In the genomic region with DNA sequence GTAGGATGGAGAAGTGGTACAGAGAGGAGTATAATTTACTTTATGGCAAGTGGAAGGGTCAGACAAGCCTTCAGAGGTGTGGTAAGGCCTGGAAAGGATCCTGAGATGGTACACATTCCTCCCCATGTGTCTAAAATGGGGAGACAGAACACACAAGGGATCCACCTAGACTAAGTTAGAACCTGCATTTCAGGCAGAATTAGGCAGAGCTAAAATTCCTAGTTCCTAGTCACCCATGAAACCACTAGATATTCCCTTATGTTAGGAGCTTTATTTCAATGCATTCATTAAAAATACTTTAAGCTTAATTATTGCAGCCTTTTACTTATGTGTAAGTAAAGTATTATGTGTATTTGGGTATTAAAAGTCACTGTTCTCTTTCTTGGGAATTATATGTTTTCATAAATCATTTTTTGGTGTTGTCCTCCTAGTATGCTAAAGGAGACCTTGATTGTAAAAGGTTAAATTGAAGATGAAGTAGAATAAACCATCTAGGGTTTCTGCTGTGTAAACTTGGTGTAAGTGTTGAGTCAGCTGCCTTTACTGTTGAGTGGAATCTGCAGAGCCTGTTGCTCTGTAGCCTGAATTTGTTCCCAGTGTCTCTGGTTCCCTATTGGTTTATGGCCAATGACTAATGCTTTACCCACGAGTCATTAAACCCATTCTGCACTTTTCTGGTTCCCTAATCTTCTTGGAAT, we compare ENCODE assay signal across 12 cellular contexts.
DNase-seq lines count a peak whose midpoint lies in the region; ATAC-seq and TF ChIP-seq lines count a peak whose summit lies in the region.
"Had no signal": no experiment of that assay in that cellular context is flagged by ENCODE, and none has a peak within 500 bp of the region (broad histone marks: within the 10 kb centered on the region; RNA-seq: fewer than 3 reads in every experiment).

No MANE protein-coding gene starts in this region.

- H3K4me3 Mint-ChIP-seq in activated CD8-positive, alpha-beta T cell treated with anti-CD3 and anti-CD28 coated beads for 36 hours: no peak overlapping the region
- H3K4me3 Mint-ChIP-seq: activated CD8-positive, alpha-beta memory T cell treated with anti-CD3 and anti-CD28 coated beads, Interleukin-2, amount 10 ng/mL, durations not matched to agents 7 days and 5 days; central memory CD8-positive, alpha-beta T cell had no signal

- H3K27me3 ChIP-seq in AG04450 (ENCODE audit: control insufficient read depth, insufficient read depth, low read length) (no peaks in the 10 kb centered on the region), kidney epithelial cell (ENCODE audit: control insufficient read depth, insufficient read depth, low read length) (no peaks in the 10 kb centered on the region)

- CTCF ChIA-PET in AG04450 (lab: Charles Lee): no interaction called here
- CTCF ChIA-PET in activated CD8-positive, alpha-beta T cell treated with anti-CD3 and anti-CD28 coated beads for 36 hours (lab: Charles Lee): no interaction called here

- DNase-seq in AG04450 (ENCODE audit: low read depth, low spot score): peak; percentile 97
- DNase-seq in HPDE6-E6E7 (ENCODE audit: extremely low spot score): peak; percentile 36
- DNase-seq in astrocyte of the hippocampus (ENCODE audit: low read depth, low spot score): peak; percentile 97
- DNase-seq in kidney epithelial cell (ENCODE audit: low read depth): peak; percentile 97
- DNase-seq in activated CD8-positive, alpha-beta T cell treated with anti-CD3 and anti-CD28 coated beads for 36 hours: no peak
- DNase-seq in NCI-H526 treated with DMSO at 0.1 percent for 48 hours (lab: John Stamatoyannopoulos, UW): no peak
- no peak for DNase-seq in anterior cingulate cortex (lab: John Stamatoyannopoulos, UW)
- DNase-seq: activated CD8-positive, alpha-beta memory T cell treated with anti-CD3 and anti-CD28 coated beads, Interleukin-2, amount 10 ng/mL, durations not matched to agents 7 days and 5 days; NCI-H1417 had no signal

- H3K9me3 Mint-ChIP-seq in activated CD8-positive, alpha-beta T cell treated with anti-CD3 and anti-CD28 coated beads for 36 hours: no peaks in the 10 kb centered on the region

- no peaks in the 10 kb centered on the region for H3K9me3 ChIP-seq in AG04450 (ENCODE audit: control insufficient read depth, insufficient read depth, low read length)

- H3K27ac Mint-ChIP-seq in activated CD8-positive, alpha-beta T cell treated with anti-CD3 and anti-CD28 coated beads for 36 hours: no peak overlapping the region
- H3K27ac Mint-ChIP-seq: activated CD8-positive, alpha-beta memory T cell treated with anti-CD3 and anti-CD28 coated beads, Interleukin-2, amount 10 ng/mL, durations not matched to agents 7 days and 5 days had no signal

- POLR2A ChIA-PET in AG04450 (lab: Yijun Ruan, JAX): interaction anchor here (0.5 to 0.6 kb wide), 2 partner anchors 165 to 721 kb away, joined by 6 to 7 read pairs; no protein-coding TSS in a partner anchor
- POLR2A ChIA-PET in activated CD8-positive, alpha-beta T cell treated with anti-CD3 and anti-CD28 coated beads for 36 hours (lab: Charles Lee): no interaction called here

- TF ChIP-seq CTCF in AG04450 (IDR thresholded peaks at IDR 0.05; ENCODE audit: low read depth, low read length) (no peak), kidney epithelial cell (IDR thresholded peaks at IDR 0.05; ENCODE audit: insufficient read depth, low read length, poor library complexity, severe bottlenecking) (no peak)
- no peak for TF ChIP-seq CTCF in activated CD8-positive, alpha-beta T cell treated with anti-CD3 and anti-CD28 coated beads for 36 hours (IDR thresholded peaks at IDR 0.05)

- H3K36me3 Mint-ChIP-seq in activated CD8-positive, alpha-beta T cell treated with anti-CD3 and anti-CD28 coated beads for 36 hours (ENCODE audit: low read depth): no peaks in the 10 kb centered on the region
- H3K36me3 Mint-ChIP-seq: activated CD8-positive, alpha-beta memory T cell treated with anti-CD3 and anti-CD28 coated beads, Interleukin-2, amount 10 ng/mL, durations not matched to agents 7 days and 5 days had no signal

- no peaks in the 10 kb centered on the region for H3K4me1 Mint-ChIP-seq in activated CD8-positive, alpha-beta T cell treated with anti-CD3 and anti-CD28 coated beads for 36 hours (ENCODE audit: low read depth)
- H3K4me1 Mint-ChIP-seq: activated CD8-positive, alpha-beta memory T cell treated with anti-CD3 and anti-CD28 coated beads, Interleukin-2, amount 10 ng/mL, durations not matched to agents 7 days and 5 days; central memory CD8-positive, alpha-beta T cell had no signal

- no peaks in the 10 kb centered on the region for H3K36me3 ChIP-seq in kidney epithelial cell (ENCODE audit: control insufficient read depth, insufficient read depth, low read length)

- ATAC-seq in activated CD8-positive, alpha-beta T cell treated with anti-CD3 and anti-CD28 coated beads for 36 hours: no peak
- ATAC-seq in HG03108 (IDR thresholded peaks at IDR 0.05; ENCODE audit: unreplicated experiment): no peak
- ATAC-seq: activated CD8-positive, alpha-beta memory T cell treated with anti-CD3 and anti-CD28 coated beads, Interleukin-2, amount 10 ng/mL, durations not matched to agents 7 days and 5 days had no signal

- H3K4me3 ChIP-seq in AG04450 (ENCODE audit: low read depth, low read length): no peak overlapping the region
- no peak overlapping the region for H3K4me3 ChIP-seq in kidney epithelial cell (ENCODE audit: low read depth, low read length)

- peak overlapping the region; percentile 85 for H3K27ac ChIP-seq in AG04450 (ENCODE audit: low read depth, low read length)

- intact Hi-C loops in activated CD8-positive, alpha-beta T cell treated with anti-CD3 and anti-CD28 coated beads for 36 hours (cut with micrococcal nuclease): no loop called here

- peaks cover 3% of the 10 kb centered on the region for H3K27me3 Mint-ChIP-seq in activated CD8-positive, alpha-beta T cell treated with anti-CD3 and anti-CD28 coated beads for 36 hours
- H3K27me3 Mint-ChIP-seq: activated CD8-positive, alpha-beta memory T cell treated with anti-CD3 and anti-CD28 coated beads, Interleukin-2, amount 10 ng/mL, durations not matched to agents 7 days and 5 days; progenitor cell of endocrine pancreas had no signal

Comparison
In these comparisons a context has a peak if more than half of its experiments do, and no peak if none do; other contexts are left out.
1. DNase-seq: peak in AG04450 (single experiment), HPDE6-E6E7 (single experiment), astrocyte of the hippocampus (single experiment) and kidney epithelial cell (single experiment); none in activated CD8-positive, alpha-beta T cell treated with anti-CD3 and anti-CD28 coated beads for 36 hours (single experiment), NCI-H526 treated with DMSO at 0.1 percent for 48 hours (single experiment) and anterior cingulate cortex (0 of 58).